10 cellular contexts compared by ENCODE assay signal in the genomic region with DNA sequence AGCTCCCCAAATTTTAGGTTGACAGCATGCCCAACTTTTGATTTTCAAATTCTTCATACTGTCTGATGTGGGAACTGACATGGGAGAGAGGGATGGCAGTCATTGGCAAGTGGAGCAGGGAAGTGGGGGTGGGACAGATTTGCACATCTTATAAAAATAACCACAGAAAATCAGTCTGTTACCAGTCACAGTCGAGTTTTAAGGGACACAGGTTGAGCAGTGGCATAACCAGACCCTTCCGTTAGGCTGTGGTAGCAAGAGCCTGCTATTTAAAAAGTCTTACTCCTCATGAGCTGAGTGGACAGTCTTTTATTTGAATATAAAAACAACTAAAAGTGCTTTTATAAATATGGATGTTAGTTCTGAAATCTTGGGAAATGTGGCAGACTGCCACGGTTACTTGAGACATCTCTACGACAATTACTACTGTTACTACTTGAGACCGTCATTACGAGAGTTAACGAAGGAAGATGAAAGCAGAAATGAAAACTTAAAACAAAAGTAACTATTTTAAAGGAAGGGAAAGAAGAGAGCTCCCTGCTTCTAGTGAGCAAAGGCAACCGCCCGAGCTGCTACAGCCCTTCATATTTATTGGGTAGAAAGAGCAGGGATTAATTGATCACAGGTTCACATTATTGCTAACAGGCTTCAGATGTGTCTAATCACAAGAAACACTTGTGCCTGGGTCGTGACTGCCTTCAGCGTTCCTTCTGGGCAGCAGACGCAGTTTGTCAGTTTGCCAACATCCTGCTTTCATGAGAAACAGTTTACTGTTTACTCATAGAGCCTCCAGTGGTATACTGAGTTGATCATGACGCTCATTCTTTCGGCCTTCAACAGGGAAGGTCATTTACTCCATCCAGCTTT.
DNase-seq lines count a peak whose midpoint lies in the region; ATAC-seq, FAIRE-seq and TF ChIP-seq lines count a peak whose summit lies in the region.
"Had no signal": no experiment of that assay in that cellular context is flagged by ENCODE, and none has a peak within 500 bp of the region (broad histone marks: within the 10 kb centered on the region; RNA-seq: fewer than 3 reads in every experiment).

No MANE protein-coding gene starts in this region.

- peak overlapping the region; percentile 50; the same call in 1 of the 2 replicates for H3K4me3 ChIP-seq in GM12878
- H3K4me3 ChIP-seq: A549 had no signal

- no peaks in the 10 kb centered on the region for H3K27me3 ChIP-seq in GM12878 (replicated peaks in 1 of 2; ENCODE audit: control insufficient read depth in 2 of 2, insufficient read depth in 2 of 2, low read length in 1 of 2)
- H3K27me3 ChIP-seq: heart left ventricle had no signal

- POLR2A ChIA-PET in GM12878 (lab: Charles Lee) = interaction anchor here (0.7 to 5.8 kb wide), 4 partner anchors 7 to 185 kb away, joined by 3 to 35 read pairs (median 6); partner anchors contain the start of gene EFHC1

- H3K4me1 ChIP-seq in GM12878 (ENCODE audit: control insufficient read depth, insufficient read depth, low read length) = peaks cover 56% of the 10 kb centered on the region
- H3K4me1 ChIP-seq: A549 had no signal

- TF ChIP-seq CTCF in GM12878 (IDR thresholded peaks at IDR 0.05 in 2 of 3, conservative IDR thresholded peaks at IDR 0.05 in 1 of 3; ENCODE audit: control insufficient read depth in 2 of 3, extremely low read depth in 1 of 3, insufficient read depth in 1 of 3, low read depth in 3 of 3, low read length in 3 of 3) = no peak

- SMC1A ChIA-PET in GM12878 (lab: Charles Lee; ENCODE audit: uncharacterized antibody, unreplicated experiment) = interaction anchor here (0.8 to 14.8 kb wide), 8 partner anchors 9 to 206 kb away, joined by 3 to 249 read pairs (median 3); partner anchors contain the start of gene EFHC1

- H3K36me3 ChIP-seq in GM12878 (ENCODE audit: control insufficient read depth in 2 of 2, insufficient read depth in 2 of 2, low read length in 1 of 2) = no peaks in the 10 kb centered on the region

- peak overlapping the region; percentile 59 for H3K9ac ChIP-seq in GM12878 (ENCODE audit: control insufficient read depth, insufficient read depth, low read length)

- BruUV-seq in GM12878 (replicated peaks; lab: Mats Ljungman, UMichigan) = no TSS peak

- peak overlapping the region; percentile 45 for H2AFZ ChIP-seq in GM12878 (ENCODE audit: control insufficient read depth, low read depth, low read length)

- intact Hi-C loops in GM12878 (cut with micrococcal nuclease; ENCODE audit: unreplicated experiment) = no loop called here

- peak overlapping the region; percentile 89 for H3K27ac ChIP-seq in GM12878 (ENCODE audit: control insufficient read depth, insufficient read depth)
- H3K27ac ChIP-seq: A549 had no signal

- H3K4me2 ChIP-seq in GM12878 (ENCODE audit: control insufficient read depth, insufficient read depth) = peak overlapping the region; percentile 87
- H3K4me2 ChIP-seq: A549 had no signal

- H3K9me3 ChIP-seq in GM12878 (replicated peaks; ENCODE audit: control insufficient read depth, insufficient read depth, low read length) = no peaks in the 10 kb centered on the region; the same call in 1 of the 3 replicates
- H3K9me3 ChIP-seq: A549 had no signal

- no peak; a peak in 1 of 4 replicates for TF ChIP-seq EP300 in GM12878 (IDR thresholded peaks at IDR 0.05; ENCODE audit: borderline replicate concordance in 1 of 2, control insufficient read depth in 1 of 2, low read depth in 2 of 2, low read length in 2 of 2)

- RAD21 ChIA-PET in GM12878 (lab: Charles Lee; ENCODE audit: unreplicated experiment) = interaction anchor here (1.2 to 11.6 kb wide), 3 partner anchors 45 to 172 kb away, joined by 3 to 124 read pairs (median 12); partner anchors contain the start of gene EFHC1

- under 1% methylated on average over 14 of the region's 14 CpGs for WGBS in GM12878 (ENCODE audit: insufficient coverage, insufficient replicate concordance, low lambda C conversion rate, missing lambda C conversion rate)

- TF ChIP-seq POLR2A in GM12878 (IDR thresholded peaks at IDR 0.05; ENCODE audit: low read depth, low read length) = no peak

- no peaks in the 10 kb centered on the region for H4K20me1 ChIP-seq in GM12878 (ENCODE audit: control insufficient read depth, insufficient read depth)

- no peaks in the 10 kb centered on the region for H3K79me2 ChIP-seq in GM12878 (ENCODE audit: control insufficient read depth, insufficient read depth, low read length)

- in situ Hi-C loops in GM12878 (cut with MboI) = loop anchor here (5.0 kb wide), 1 partner anchor 171 kb away; no protein-coding TSS in a partner anchor

- no peak for FAIRE-seq in GM12878 (lab: Jason Lieb, UNC)
- FAIRE-seq: A549 had no signal

- ATAC-seq in HG03025 (IDR thresholded peaks at IDR 0.05; ENCODE audit: low FRiP score, unreplicated experiment) = peak; percentile 76
- peak; percentile 74 for ATAC-seq in GM12878
- ATAC-seq: A549, heart left ventricle had no signal

- DNase-seq in SIG-M5 treated with dmso at 0.1 percent for 504 hours (lab: John Stamatoyannopoulos, UW; ENCODE audit: unreplicated experiment) (peak; percentile 13), SIG-M5 (lab: John Stamatoyannopoulos, UW) (no peak), GM12878 (ENCODE audit: low read depth, low spot score) (peak; percentile 58), NCI-H2081 (lab: John Stamatoyannopoulos, UW) (no peak), NCI-H2107 (lab: John Stamatoyannopoulos, UW) (no peak), hippocampal formation (lab: John Stamatoyannopoulos, UW) (no peak)
- no peak for DNase-seq in activated CD4-positive, alpha-beta T cell treated with anti-CD3 and anti-CD28 coated beads, Interleukin-2, amount 50 U/mL, for 4 hours
- DNase-seq: heart left ventricle had no signal

- CTCF ChIA-PET in GM12878 (lab: Yijun Ruan, JAX) = interaction anchor here (0.6 to 10.3 kb wide), 5 partner anchors 70 to 293 kb away, joined by 4 to 83 read pairs (median 5); partner anchors contain the start of gene EFHC1

- TF ChIP-seq RAD21 in GM12878 (IDR thresholded peaks at IDR 0.05; ENCODE audit: insufficient read depth, low read depth, low read length) = no peak

TF ChIP-seq in GM12878, 131 proteins besides CTCF, POLR2A, EP300 and RAD21 (continues in another document):
- 0 out of 2 replicates have a peak, but pooled peaks have one; percentile 37 for TF ChIP-seq NBN (IDR thresholded peaks at IDR 0.05)
- TF ChIP-seq YBX1 (IDR thresholded peaks at IDR 0.05) = no peak
- TF ChIP-seq ATF7 (IDR thresholded peaks at IDR 0.05; ENCODE audit: low read depth) = peak; percentile 40; the same call in 1 of the 2 replicates
- peak; percentile 80 for TF ChIP-seq JUNB (IDR thresholded peaks at IDR 0.05)
- TF ChIP-seq EZH2 (IDR thresholded peaks at IDR 0.05; ENCODE audit: borderline replicate concordance, control insufficient read depth, low read depth, low read length) = no peak
- peak; percentile 6; the same call in 1 of the 2 replicates for TF ChIP-seq CBX5 (IDR thresholded peaks at IDR 0.05; ENCODE audit: low read depth)
- TF ChIP-seq CEBPB (IDR thresholded peaks at IDR 0.05; ENCODE audit: borderline replicate concordance in 1 of 2, low read depth in 2 of 2, low read length in 2 of 2) = peak in 1 of 2 experiments; percentile 73; a peak in 1 of 4 replicates
- 0 out of 2 replicates have a peak, but pooled peaks have one; percentile 40 for TF ChIP-seq GATAD2B (conservative IDR thresholded peaks at IDR 0.05; ENCODE audit: low read depth)
- TF ChIP-seq GABPA (IDR thresholded peaks at IDR 0.05; ENCODE audit: low read depth) = no peak
- TF ChIP-seq, protein P1, sequence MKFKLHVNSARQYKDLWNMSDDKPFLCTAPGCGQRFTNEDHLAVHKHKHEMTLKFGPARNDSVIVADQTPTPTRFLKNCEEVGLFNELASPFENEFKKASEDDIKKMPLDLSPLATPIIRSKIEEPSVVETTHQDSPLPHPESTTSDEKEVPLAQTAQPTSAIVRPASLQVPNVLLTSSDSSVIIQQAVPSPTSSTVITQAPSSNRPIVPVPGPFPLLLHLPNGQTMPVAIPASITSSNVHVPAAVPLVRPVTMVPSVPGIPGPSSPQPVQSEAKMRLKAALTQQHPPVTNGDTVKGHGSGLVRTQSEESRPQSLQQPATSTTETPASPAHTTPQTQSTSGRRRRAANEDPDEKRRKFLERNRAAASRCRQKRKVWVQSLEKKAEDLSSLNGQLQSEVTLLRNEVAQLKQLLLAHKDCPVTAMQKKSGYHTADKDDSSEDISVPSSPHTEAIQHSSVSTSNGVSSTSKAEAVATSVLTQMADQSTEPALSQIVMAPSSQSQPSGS (IDR thresholded peaks at IDR 0.05; ENCODE audit: low read length) = peak; percentile 74; the same call in 1 of the 2 replicates
- peak; percentile 61 for TF ChIP-seq SPI1 (IDR thresholded peaks at IDR 0.05; ENCODE audit: borderline replicate concordance, insufficient read depth, low read depth, low read length)
- no peak for TF ChIP-seq SMC3 (IDR thresholded peaks at IDR 0.05; ENCODE audit: borderline replicate concordance, low read length)
- peak; percentile 51 for TF ChIP-seq RUNX3 (IDR thresholded peaks at IDR 0.05; ENCODE audit: low read length)
- peak; percentile 6; the same call in 1 of the 2 replicates for TF ChIP-seq CREM (IDR thresholded peaks at IDR 0.05; ENCODE audit: low read depth)
- peak; percentile 47; the same call in 1 of the 2 replicates for TF ChIP-seq FOXM1 (IDR thresholded peaks at IDR 0.05; ENCODE audit: low read depth, low read length)
- 0 out of 2 replicates have a peak, but pooled peaks have one; percentile 9 for TF ChIP-seq ZNF24 (IDR thresholded peaks at IDR 0.05)
- peak; percentile 40; the same call in 1 of the 2 replicates for TF ChIP-seq TCF7 (IDR thresholded peaks at IDR 0.05; ENCODE audit: borderline replicate concordance)
- TF ChIP-seq JUND (IDR thresholded peaks at IDR 0.05; ENCODE audit: low read depth, low read length) = 0 out of 2 replicates have a peak, but pooled peaks have one; percentile 35
- peak; percentile 64 to 74; a peak in 2 of 4 replicates for TF ChIP-seq IKZF2 (IDR thresholded peaks at IDR 0.05)
- TF ChIP-seq, protein P2, sequence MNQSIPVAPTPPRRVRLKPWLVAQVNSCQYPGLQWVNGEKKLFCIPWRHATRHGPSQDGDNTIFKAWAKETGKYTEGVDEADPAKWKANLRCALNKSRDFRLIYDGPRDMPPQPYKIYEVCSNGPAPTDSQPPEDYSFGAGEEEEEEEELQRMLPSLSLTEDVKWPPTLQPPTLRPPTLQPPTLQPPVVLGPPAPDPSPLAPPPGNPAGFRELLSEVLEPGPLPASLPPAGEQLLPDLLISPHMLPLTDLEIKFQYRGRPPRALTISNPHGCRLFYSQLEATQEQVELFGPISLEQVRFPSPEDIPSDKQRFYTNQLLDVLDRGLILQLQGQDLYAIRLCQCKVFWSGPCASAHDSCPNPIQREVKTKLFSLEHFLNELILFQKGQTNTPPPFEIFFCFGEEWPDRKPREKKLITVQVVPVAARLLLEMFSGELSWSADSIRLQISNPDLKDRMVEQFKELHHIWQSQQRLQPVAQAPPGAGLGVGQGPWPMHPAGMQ (IDR thresholded peaks at IDR 0.05; ENCODE audit: borderline replicate concordance) = no peak
- TF ChIP-seq ASH2L (IDR thresholded peaks at IDR 0.05; ENCODE audit: borderline replicate concordance, low read depth) = peak; percentile 79; the same call in 1 of the 2 replicates
- no peak; the same call in 1 of the 2 replicates for TF ChIP-seq RBBP5 (conservative IDR thresholded peaks at IDR 0.05)

Comparison
In these comparisons a context has a peak if more than half of its experiments do, and no peak if none do; other contexts are left out.
1. DNase-seq: peak in SIG-M5 treated with dmso at 0.1 percent for 504 hours (single experiment) and GM12878 (single experiment); none in SIG-M5 (single experiment), activated CD4-positive, alpha-beta T cell treated with anti-CD3 and anti-CD28 coated beads, Interleukin-2, amount 50 U/mL, for 4 hours (0 of 2), NCI-H2081 (0 of 2), NCI-H2107 (single experiment) and hippocampal formation (0 of 2).